1 cellular context compared by ENCODE assay signal in the genomic region with DNA sequence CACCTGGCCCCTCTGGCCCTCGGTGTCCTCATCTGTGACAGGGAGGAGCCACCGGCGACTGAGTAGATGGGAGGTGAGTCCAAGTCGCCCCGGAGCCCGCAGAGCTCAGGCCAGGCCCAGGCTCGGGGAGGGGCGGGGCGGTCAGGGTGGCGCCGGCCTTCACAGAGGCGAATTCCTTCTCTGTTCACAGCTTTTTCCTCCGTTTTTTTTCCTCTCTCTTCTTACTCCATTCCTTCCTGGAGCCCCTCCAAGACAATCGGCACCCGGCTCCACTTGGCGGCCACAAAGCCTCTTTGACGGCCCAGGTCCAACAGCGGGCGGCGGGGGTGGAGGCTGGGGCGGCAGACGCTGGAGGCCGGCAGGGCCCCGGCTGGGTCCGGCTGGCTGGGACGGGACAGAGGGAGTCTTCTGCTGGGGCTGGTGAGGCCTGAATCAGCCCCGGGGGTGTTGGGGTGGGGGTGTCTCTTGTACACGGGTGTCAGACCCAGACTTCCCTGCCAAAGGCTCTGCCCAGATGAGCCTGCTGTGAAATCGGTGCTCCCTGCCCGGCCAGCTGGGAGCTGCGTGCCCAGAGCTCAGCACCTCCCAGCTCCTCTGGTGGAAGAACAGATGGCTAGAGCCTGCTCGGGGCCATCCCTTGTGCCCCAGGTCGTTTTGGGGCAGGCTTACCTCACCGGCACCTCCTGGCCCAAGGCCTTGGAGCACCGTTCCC.
TF ChIP-seq lines count a peak whose summit lies in the region.

No MANE protein-coding gene starts in this region.

TF ChIP-seq in K562, 482 proteins besides CTCF, POLR2A, EP300 and RAD21:
- TF ChIP-seq L3MBTL2 (IDR thresholded peaks at IDR 0.05) (no peak), EGR1 (conservative IDR thresholded peaks at IDR 0.05) (peak; percentile 48)
- TF ChIP-seq, protein P1, sequence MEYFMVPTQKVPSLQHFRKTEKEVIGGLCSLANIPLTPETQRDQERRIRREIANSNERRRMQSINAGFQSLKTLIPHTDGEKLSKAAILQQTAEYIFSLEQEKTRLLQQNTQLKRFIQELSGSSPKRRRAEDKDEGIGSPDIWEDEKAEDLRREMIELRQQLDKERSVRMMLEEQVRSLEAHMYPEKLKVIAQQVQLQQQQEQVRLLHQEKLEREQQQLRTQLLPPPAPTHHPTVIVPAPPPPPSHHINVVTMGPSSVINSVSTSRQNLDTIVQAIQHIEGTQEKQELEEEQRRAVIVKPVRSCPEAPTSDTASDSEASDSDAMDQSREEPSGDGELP (CRISPR knock-in tag; IDR thresholded peaks at IDR 0.05; ENCODE audit: borderline replicate concordance), result 0 out of 2 replicates have a peak, but pooled peaks have one; percentile 4
